8 cellular contexts compared by ENCODE assay signal in genomic region chr9:113219972-113220371, GRCh38. TPM values are rescaled to one million over a fixed set of nuclear protein-coding genes. Genes with fewer than 3 reads are reported as not detected.
A peak's percentile ranks its signal among the peaks of the same experiment; 100 is the strongest.
DNase-seq lines count a peak whose midpoint lies in the region; ATAC-seq, FAIRE-seq and TF ChIP-seq lines count a peak whose summit lies in the region.

No MANE protein-coding gene starts in this region.

- peak overlapping the region; percentile 94 for H3K27ac ChIP-seq in DOHH2 (ENCODE audit: low read depth, low read length)
- H3K27ac ChIP-seq in small intestine (ENCODE audit: low read depth in 1 of 2, low read length in 1 of 2) = peak overlapping the region in 1 of 2 donors; percentile 36

- H3K4me3 ChIP-seq in DOHH2 (ENCODE audit: low read length) (peak overlapping the region; percentile 94), kidney epithelial cell (ENCODE audit: low read depth, low read length) (peak overlapping the region; percentile 99), small intestine (ENCODE audit: low read depth in 1 of 2, low read length in 2 of 2) (peak overlapping the region in 1 of 2 donors; percentile 94)

- H3K9me3 Mint-ChIP-seq in activated T-helper 17 cell treated with anti-CD3 and anti-CD28 coated beads, Interleukin-2, amount 50 U/mL, for 72 hours = no peaks in the 10 kb centered on the region
- H3K9me3 Mint-ChIP-seq in type B pancreatic cell = no peaks in the 10 kb centered on the region

- H3K27ac Mint-ChIP-seq in activated T-helper 17 cell treated with anti-CD3 and anti-CD28 coated beads, Interleukin-2, amount 50 U/mL, for 72 hours = peak overlapping the region; percentile 98
- H3K27ac Mint-ChIP-seq in type B pancreatic cell = peak overlapping the region; percentile 6

- 8 to 30% (median 13%) methylated on average over 1 of the region's 1 CpG for WGBS in small intestine, 3 donors

- peaks cover 17% of the 10 kb centered on the region for H3F3A ChIP-seq in DOHH2 (ENCODE audit: control insufficient read depth, insufficient read depth)

- peaks cover 97% of the 10 kb centered on the region for H3K79me2 ChIP-seq in DOHH2 (ENCODE audit: control insufficient read depth, low read length)

- no peak for DNase-seq in kidney epithelial cell (ENCODE audit: low read depth)
- DNase-seq in type B pancreatic cell (ENCODE audit: extremely low spot score, unreplicated experiment) = no peak
- DNase-seq in small intestine = no peak
- DNase-seq in DMS153 treated with DMSO at 0.1 percent for 48 hours (lab: John Stamatoyannopoulos, UW; ENCODE audit: unreplicated experiment) = no peak

- H3K4me3 Mint-ChIP-seq in activated T-helper 17 cell treated with anti-CD3 and anti-CD28 coated beads, Interleukin-2, amount 50 U/mL, for 72 hours = peak overlapping the region; percentile 99
- H3K4me3 Mint-ChIP-seq in type B pancreatic cell = peak overlapping the region; percentile 98

- peaks cover 6% of the 10 kb centered on the region; the same call in 1 of the 2 replicates for H4K20me1 ChIP-seq in DOHH2 (ENCODE audit: control insufficient read depth, insufficient read depth, low read depth, low read length)

- H3K36me3 Mint-ChIP-seq in activated T-helper 17 cell treated with anti-CD3 and anti-CD28 coated beads, Interleukin-2, amount 50 U/mL, for 72 hours (ENCODE audit: low read depth) = peaks cover 37% of the 10 kb centered on the region
- peaks cover 5% of the 10 kb centered on the region for H3K36me3 Mint-ChIP-seq in type B pancreatic cell

- peak; percentile 53 for ATAC-seq in GM19452 (IDR thresholded peaks at IDR 0.05; ENCODE audit: unreplicated experiment)
- ATAC-seq in HG03469 (IDR thresholded peaks at IDR 0.05; ENCODE audit: unreplicated experiment) = peak; percentile 45
- ATAC-seq in activated T-helper 17 cell treated with anti-CD3 and anti-CD28 coated beads, Interleukin-2, amount 50 U/mL, for 72 hours (replicated peaks) = peak; percentile 67

- no peaks in the 10 kb centered on the region for H3K27me3 ChIP-seq in DOHH2 (ENCODE audit: control insufficient read depth, low read length)
- H3K27me3 ChIP-seq in kidney epithelial cell (ENCODE audit: control insufficient read depth, insufficient read depth, low read length) = no peaks in the 10 kb centered on the region
- no peaks in the 10 kb centered on the region for H3K27me3 ChIP-seq in small intestine (ENCODE audit: control insufficient read depth in 2 of 2, insufficient read depth in 2 of 2, low read length in 2 of 2)

- peaks cover 53% of the 10 kb centered on the region for H3K4me1 ChIP-seq in DOHH2 (ENCODE audit: control insufficient read depth, low read length)
- peaks cover 11 to 14% of the 10 kb centered on the region in 2 donors for H3K4me1 ChIP-seq in small intestine (ENCODE audit: control insufficient read depth in 2 of 2, insufficient read depth in 1 of 2, low read depth in 1 of 2, low read length in 1 of 2)

- TF ChIP-seq CTCF in DOHH2 (IDR thresholded peaks at IDR 0.05; ENCODE audit: low read depth, low read length, poor library complexity, severe bottlenecking) (no peak), kidney epithelial cell (IDR thresholded peaks at IDR 0.05; ENCODE audit: insufficient read depth, low read length, poor library complexity, severe bottlenecking) (no peak), type B pancreatic cell (conservative IDR thresholded peaks at IDR 0.05) (no peak)

- H3K4me2 ChIP-seq in DOHH2 (ENCODE audit: low read length) = peak overlapping the region; percentile 93

- no peaks in the 10 kb centered on the region for H3K9me2 ChIP-seq in DOHH2 (replicated peaks; ENCODE audit: control insufficient read depth, low read length)

- H3K36me3 ChIP-seq in DOHH2 (ENCODE audit: control insufficient read depth, low read length) (peaks cover 62% of the 10 kb centered on the region), kidney epithelial cell (ENCODE audit: control insufficient read depth, insufficient read depth, low read length) (no peaks in the 10 kb centered on the region), small intestine (ENCODE audit: control insufficient read depth in 2 of 2, insufficient read depth in 2 of 2, low read length in 2 of 2) (no peaks in the 10 kb centered on the region)

- H3K27me3 Mint-ChIP-seq in activated T-helper 17 cell treated with anti-CD3 and anti-CD28 coated beads, Interleukin-2, amount 50 U/mL, for 72 hours = no peaks in the 10 kb centered on the region
- H3K27me3 Mint-ChIP-seq in type B pancreatic cell = no peaks in the 10 kb centered on the region

- H3K9me3 ChIP-seq in DOHH2 (ENCODE audit: control insufficient read depth, insufficient read depth, low read length) (no peaks in the 10 kb centered on the region), small intestine (ENCODE audit: control insufficient read depth, low read depth) (no peaks in the 10 kb centered on the region)

- H3K4me1 Mint-ChIP-seq in activated T-helper 17 cell treated with anti-CD3 and anti-CD28 coated beads, Interleukin-2, amount 50 U/mL, for 72 hours = peaks cover 22% of the 10 kb centered on the region
- peaks cover 34% of the 10 kb centered on the region for H3K4me1 Mint-ChIP-seq in type B pancreatic cell (ENCODE audit: unreplicated experiment)

- FAIRE-seq in small intestine (lab: Jason Lieb, UNC) = no peak

RNA-seq across cellular contexts. Expression of gene FKBP15, which starts 1.1 kb away (rescaled TPM):
- total RNA-seq in activated T-helper 17 cell treated with anti-CD3 and anti-CD28 coated beads, Interleukin-2, amount 50 U/mL, for 72 hours = 10 to 100 TPM; 41.2 to 41.5 TPM
- total RNA-seq in kidney epithelial cell = 17.2 and 17.7 TPM in 2 replicates
- total RNA-seq in type B pancreatic cell (ENCODE audit: low replicate concordance) = 23.8 and 24.6 TPM in 2 replicates
- polyA plus RNA-seq in small intestine = 10 to 100 TPM in 1 of 3 donors, 1 to 10 TPM in 2; 6.5 to 11.9 (median 7.2) TPM

RNA-seq across cellular contexts. Expression of gene SLC31A1, which starts 1.4 kb away (rescaled TPM):
- total RNA-seq in activated T-helper 17 cell treated with anti-CD3 and anti-CD28 coated beads, Interleukin-2, amount 50 U/mL, for 72 hours = 10 to 100 TPM; 13.1 to 17.3 TPM
- total RNA-seq in kidney epithelial cell = 19.8 and 20.9 TPM in 2 replicates
- total RNA-seq in type B pancreatic cell (ENCODE audit: low replicate concordance) = 31.7 and 45.8 TPM in 2 replicates
- polyA plus RNA-seq in small intestine = 10 to 100 TPM; 27.5 to 40.6 (median 30.8) TPM

RNA-seq across cellular contexts. Expression of gene CDC26, which starts 55.4 kb away (rescaled TPM):
- 10 to 100 TPM; 47.0 to 47.9 TPM for total RNA-seq in activated T-helper 17 cell treated with anti-CD3 and anti-CD28 coated beads, Interleukin-2, amount 50 U/mL, for 72 hours
- total RNA-seq in kidney epithelial cell = 22.1 and 28.5 TPM in 2 replicates
- 33.9 and 34.8 TPM in 2 replicates for total RNA-seq in type B pancreatic cell (ENCODE audit: low replicate concordance)
- 10 to 100 TPM; 33.4 to 77.0 (median 69.1) TPM for polyA plus RNA-seq in small intestine

RNA-seq across cellular contexts. Expression of gene PRPF4, which starts 55.5 kb away (rescaled TPM):
- total RNA-seq in activated T-helper 17 cell treated with anti-CD3 and anti-CD28 coated beads, Interleukin-2, amount 50 U/mL, for 72 hours = 10 to 100 TPM; 41.3 to 51.1 TPM
- total RNA-seq in kidney epithelial cell = 30.1 and 34.4 TPM in 2 replicates
- 27.2 and 38.0 TPM in 2 replicates for total RNA-seq in type B pancreatic cell (ENCODE audit: low replicate concordance)
- 10 to 100 TPM in 1 of 3 donors, 1 to 10 TPM in 2; 7.6 to 14.0 (median 8.5) TPM for polyA plus RNA-seq in small intestine
